15 cellular contexts compared by ENCODE assay signal in the genomic region with DNA sequence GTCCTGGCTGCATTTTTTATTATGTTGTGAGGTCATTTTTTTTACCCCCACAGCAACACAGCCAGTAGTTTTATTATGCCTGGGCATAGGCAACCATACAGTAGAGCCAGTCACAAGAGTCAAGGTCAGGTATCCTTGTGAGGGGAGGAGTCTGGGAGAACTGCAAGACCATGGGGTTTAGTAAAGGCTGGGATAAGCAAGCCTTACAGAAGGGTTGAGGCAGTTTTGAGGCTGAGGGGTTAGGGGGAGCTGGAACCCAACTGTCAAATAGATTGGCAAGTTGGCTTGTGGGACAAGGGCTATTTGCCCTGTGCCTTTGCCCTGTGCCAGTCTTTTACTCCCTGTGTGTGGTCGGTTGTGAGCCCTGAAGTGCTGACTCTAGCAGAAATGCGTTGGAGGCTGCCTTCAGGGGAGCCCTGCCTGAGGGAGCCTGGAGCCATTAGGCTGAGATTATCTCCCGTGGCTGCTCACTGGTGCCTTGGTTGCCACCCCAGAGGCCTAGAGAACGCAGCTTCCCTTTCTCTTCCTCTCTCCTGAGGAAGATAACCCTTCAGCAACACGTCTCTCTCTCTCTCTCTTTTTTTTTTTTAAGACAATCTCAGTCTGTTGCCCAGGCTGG. TPM values are rescaled to one million over a fixed set of nuclear protein-coding genes. Genes with fewer than 3 reads are reported as not detected.
DNase-seq lines count a peak whose midpoint lies in the region; ATAC-seq, FAIRE-seq and TF ChIP-seq lines count a peak whose summit lies in the region.
"Had no signal": no experiment of that assay in that cellular context is flagged by ENCODE, and none has a peak within 500 bp of the region (broad histone marks: within the 10 kb centered on the region; RNA-seq: fewer than 3 reads in every experiment).

No MANE protein-coding gene starts in this region.

- dilution Hi-C loops in keratinocyte (cut with MboI; ENCODE audit: extremely low pct_ligation_motif_present, low sequenced_read_pairs), result no loop called here

- FAIRE-seq in keratinocyte (lab: Jason Lieb, UNC), result no peak
- FAIRE-seq: colon had no signal

- peak overlapping the region; percentile 29; the same call in 1 of the 2 replicates for H3K27ac ChIP-seq in SK-N-MC
- H3K27ac ChIP-seq in keratinocyte (ENCODE audit: control insufficient read depth, insufficient read depth, low read length), result no peak overlapping the region
- H3K27ac ChIP-seq: tibial artery had no signal

- H3K4me2 ChIP-seq in keratinocyte (ENCODE audit: control insufficient read depth, extremely low read depth, insufficient read depth, low read depth, low read length), result peak overlapping the region; percentile 9

- H3K4me3 ChIP-seq in SK-N-MC (peak overlapping the region; percentile 36), keratinocyte (ENCODE audit: control insufficient read depth in 2 of 3, extremely low read depth in 1 of 3, insufficient read depth in 2 of 3, low read depth in 1 of 3, low read length in 3 of 3) (no peak overlapping the region)
- H3K4me3 ChIP-seq: MG63, tibial artery had no signal

- peak; percentile 32 for DNase-seq in NCI-H510A treated with DMSO at 0.1 percent for 48 hours (lab: John Stamatoyannopoulos, UW)
- DNase-seq in NCI-H510A (lab: John Stamatoyannopoulos, UW), result no peak
- DNase-seq in SK-N-MC (ENCODE audit: low read depth, low spot score), result peak; percentile 24
- DNase-seq in keratinocyte (ENCODE audit: low read depth, low spot score), result no peak
- DNase-seq in sciatic nerve (ENCODE audit: low spot score), result no peak
- DNase-seq in NCI-H1417 treated with DMSO at 0.1 percent for 48 hours (lab: John Stamatoyannopoulos, UW), result no peak
- DNase-seq: 8988T, GOT3, MG63, NCI-H345, tibial artery had no signal

- no peaks in the 10 kb centered on the region for H3K36me3 ChIP-seq in SK-N-MC (ENCODE audit: insufficient read depth, low read length)
- H3K36me3 ChIP-seq in keratinocyte (ENCODE audit: control insufficient read depth in 2 of 2, extremely low read depth in 1 of 2, insufficient read depth in 2 of 2, low read length in 2 of 2), result peaks cover 0 to 4% of the 10 kb centered on the region in 2 experiments
- H3K36me3 ChIP-seq: tibial artery had no signal

- no peak overlapping the region for H3K9ac ChIP-seq in SK-N-MC (ENCODE audit: insufficient read length)
- no peak overlapping the region for H3K9ac ChIP-seq in keratinocyte (ENCODE audit: control insufficient read depth, extremely low read depth, insufficient read depth, low read length)

- no peak for TF ChIP-seq CTCF in keratinocyte (optimal IDR thresholded peaks at IDR 0.05 in 1 of 3, IDR thresholded peaks at IDR 0.05 in 1 of 3, conservative IDR thresholded peaks at IDR 0.05 in 1 of 3; ENCODE audit: extremely low read depth in 1 of 3, insufficient read depth in 2 of 3, low read length in 3 of 3)

- H3K27me3 ChIP-seq in keratinocyte (ENCODE audit: control insufficient read depth, extremely low read depth, insufficient read depth, low read length), result no peaks in the 10 kb centered on the region
- H3K27me3 ChIP-seq: MG63, tibial artery had no signal

- H4K20me1 ChIP-seq in keratinocyte (ENCODE audit: control insufficient read depth, extremely low read depth, insufficient read depth, low read length), result peaks cover 2% of the 10 kb centered on the region

- H3K9me3 ChIP-seq in SK-N-MC (ENCODE audit: low read depth, low read length) (no peaks in the 10 kb centered on the region), keratinocyte (ENCODE audit: control insufficient read depth, low read depth, low read length) (no peaks in the 10 kb centered on the region)
- H3K9me3 ChIP-seq: tibial artery had no signal

- ATAC-seq in sciatic nerve, result peak; percentile 63
- ATAC-seq in HG03045 (IDR thresholded peaks at IDR 0.05; ENCODE audit: unreplicated experiment), result no peak
- no peak for ATAC-seq in HG03460 (IDR thresholded peaks at IDR 0.05; ENCODE audit: unreplicated experiment)
- ATAC-seq: Panc1 had no signal

- peaks cover 49% of the 10 kb centered on the region for H3K4me1 ChIP-seq in keratinocyte (ENCODE audit: control insufficient read depth, extremely low read depth, insufficient read depth, low read length)

- H2AFZ ChIP-seq in keratinocyte (ENCODE audit: control insufficient read depth, low read length), result no peak overlapping the region

- peaks cover 5% of the 10 kb centered on the region for H3K9me1 ChIP-seq in keratinocyte (ENCODE audit: control insufficient read depth, extremely low read depth, insufficient read depth, low read length)

- intact Hi-C loops in sciatic nerve (cut with DNase I), result no loop called here

- peaks cover 81% of the 10 kb centered on the region for H3K79me2 ChIP-seq in keratinocyte (ENCODE audit: control insufficient read depth, insufficient read depth, low read length)

RNA-seq across cellular contexts. Expression of a gene that starts 31.1 kb away (rescaled TPM):
- 107 to 118 TPM (median 118 TPM) in 3 replicates for polyA plus RNA-seq in keratinocyte
- 22.4 TPM for polyA plus RNA-seq in keratinocyte (2011; ENCODE audit: low read depth)
- 59.8 and 110 TPM in 2 replicates for polyA plus RNA-seq in keratinocyte (2011; cell fraction: cytosol; rRNA removed)
- polyA plus RNA-seq in keratinocyte (2011; cell fraction: nucleus; rRNA removed), result 43.5 and 61.5 TPM in 2 replicates
- 56.7 and 163 TPM in 2 replicates for polyA plus RNA-seq in keratinocyte (2012; ENCODE audit: low replicate concordance)
- 82.0 to 151 TPM (median 82.8 TPM) in 3 replicates for polyA minus RNA-seq in keratinocyte
- polyA minus RNA-seq in keratinocyte (2011; cell fraction: cytosol; rRNA and poly(A)+ RNA removed), result 134 TPM
- 43.9 and 51.5 TPM in 2 replicates for polyA minus RNA-seq in keratinocyte (2011; cell fraction: nucleus; rRNA and poly(A)+ RNA removed)
- total RNA-seq in sciatic nerve, result 94.6 TPM

Comparison
In these comparisons a context has a peak if more than half of its experiments do, and no peak if none do; other contexts are left out.
1. DNase-seq: peak in NCI-H510A treated with DMSO at 0.1 percent for 48 hours (single experiment) and SK-N-MC (single experiment); none in NCI-H510A (single experiment), keratinocyte (single experiment), sciatic nerve (single experiment) and NCI-H1417 treated with DMSO at 0.1 percent for 48 hours (single experiment).